Comparison of ENCODE assay signal across 2 cellular contexts in the genomic region with DNA sequence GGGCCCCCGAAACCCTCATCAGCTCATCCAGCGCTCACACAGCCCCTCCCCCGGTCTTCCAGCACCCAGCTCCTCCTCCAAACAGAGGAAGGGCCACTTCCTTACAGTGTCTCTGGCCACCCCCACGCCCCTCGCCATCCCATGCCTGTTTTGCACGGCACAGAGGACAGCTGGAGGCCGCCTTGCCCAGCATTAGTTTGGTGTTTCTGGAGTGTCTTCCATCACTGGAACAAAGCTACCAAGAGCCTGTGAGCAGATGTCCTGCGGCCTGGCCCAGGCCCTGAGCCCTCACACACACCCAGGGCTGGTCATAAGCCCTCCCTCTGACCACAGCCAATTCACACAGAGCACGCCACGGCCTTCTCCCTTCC.
TF ChIP-seq lines count a peak whose summit lies in the region.

No MANE protein-coding gene starts in this region.

TF ChIP-seq in IMR-90, 13 proteins besides CTCF, POLR2A, EP300 and RAD21:
- TF ChIP-seq FOS (IDR thresholded peaks at IDR 0.05; ENCODE audit: low read depth, low read length) (no peak), CEBPB (IDR thresholded peaks at IDR 0.05; ENCODE audit: low read depth, low read length) (no peak), BHLHE40 (IDR thresholded peaks at IDR 0.05; ENCODE audit: low read depth, low read length) (no peak), NFE2L2 (IDR thresholded peaks at IDR 0.05; ENCODE audit: low read depth, low read length) (no peak), RCOR1 (IDR thresholded peaks at IDR 0.05; ENCODE audit: insufficient replicate concordance, low read length) (no peak), SMC3 (IDR thresholded peaks at IDR 0.05; ENCODE audit: low read depth, low read length) (no peak), CHD1 (IDR thresholded peaks at IDR 0.05; ENCODE audit: low read depth, low read length) (no peak), USF2 (IDR thresholded peaks at IDR 0.05; ENCODE audit: low read depth, low read length) (no peak), MAZ (IDR thresholded peaks at IDR 0.05; ENCODE audit: borderline replicate concordance, low read depth, low read length) (no peak), MAFK (IDR thresholded peaks at IDR 0.05; ENCODE audit: low read depth, low read length) (no peak), RFX5 (IDR thresholded peaks at IDR 0.05; ENCODE audit: low read depth, low read length) (no peak), MXI1 (IDR thresholded peaks at IDR 0.05; ENCODE audit: borderline replicate concordance, low read depth, low read length) (no peak)
- TF ChIP-seq, protein P1, sequence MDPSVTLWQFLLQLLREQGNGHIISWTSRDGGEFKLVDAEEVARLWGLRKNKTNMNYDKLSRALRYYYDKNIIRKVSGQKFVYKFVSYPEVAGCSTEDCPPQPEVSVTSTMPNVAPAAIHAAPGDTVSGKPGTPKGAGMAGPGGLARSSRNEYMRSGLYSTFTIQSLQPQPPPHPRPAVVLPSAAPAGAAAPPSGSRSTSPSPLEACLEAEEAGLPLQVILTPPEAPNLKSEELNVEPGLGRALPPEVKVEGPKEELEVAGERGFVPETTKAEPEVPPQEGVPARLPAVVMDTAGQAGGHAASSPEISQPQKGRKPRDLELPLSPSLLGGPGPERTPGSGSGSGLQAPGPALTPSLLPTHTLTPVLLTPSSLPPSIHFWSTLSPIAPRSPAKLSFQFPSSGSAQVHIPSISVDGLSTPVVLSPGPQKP (IDR thresholded peaks at IDR 0.05; ENCODE audit: borderline replicate concordance, low read depth, low read length): no peak

TF ChIP-seq in H1, 55 proteins besides CTCF, POLR2A, EP300 and RAD21:
- TF ChIP-seq SP4 (IDR thresholded peaks at IDR 0.05; ENCODE audit: low read length) (no peak), CREB1 (IDR thresholded peaks at IDR 0.05) (no peak), TEAD4 (IDR thresholded peaks at IDR 0.05; ENCODE audit: low read depth, low read length) (no peak), PHF8 (conservative IDR thresholded peaks at IDR 0.05; ENCODE audit: low read depth, low read length) (no peak), SP1 (IDR thresholded peaks at IDR 0.05; ENCODE audit: low read depth, low read length) (no peak), CHD1 (IDR thresholded peaks at IDR 0.05; ENCODE audit: low read depth, low read length) (no peak), SIX5 (IDR thresholded peaks at IDR 0.05; ENCODE audit: low read depth, low read length) (no peak), GTF2F1 (IDR thresholded peaks at IDR 0.05; ENCODE audit: borderline replicate concordance, low read depth, low read length) (no peak)
- TF ChIP-seq, protein P2, sequence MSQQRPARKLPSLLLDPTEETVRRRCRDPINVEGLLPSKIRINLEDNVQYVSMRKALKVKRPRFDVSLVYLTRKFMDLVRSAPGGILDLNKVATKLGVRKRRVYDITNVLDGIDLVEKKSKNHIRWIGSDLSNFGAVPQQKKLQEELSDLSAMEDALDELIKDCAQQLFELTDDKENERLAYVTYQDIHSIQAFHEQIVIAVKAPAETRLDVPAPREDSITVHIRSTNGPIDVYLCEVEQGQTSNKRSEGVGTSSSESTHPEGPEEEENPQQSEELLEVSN (IDR thresholded peaks at IDR 0.05): no peak
- TF ChIP-seq, protein P3, sequence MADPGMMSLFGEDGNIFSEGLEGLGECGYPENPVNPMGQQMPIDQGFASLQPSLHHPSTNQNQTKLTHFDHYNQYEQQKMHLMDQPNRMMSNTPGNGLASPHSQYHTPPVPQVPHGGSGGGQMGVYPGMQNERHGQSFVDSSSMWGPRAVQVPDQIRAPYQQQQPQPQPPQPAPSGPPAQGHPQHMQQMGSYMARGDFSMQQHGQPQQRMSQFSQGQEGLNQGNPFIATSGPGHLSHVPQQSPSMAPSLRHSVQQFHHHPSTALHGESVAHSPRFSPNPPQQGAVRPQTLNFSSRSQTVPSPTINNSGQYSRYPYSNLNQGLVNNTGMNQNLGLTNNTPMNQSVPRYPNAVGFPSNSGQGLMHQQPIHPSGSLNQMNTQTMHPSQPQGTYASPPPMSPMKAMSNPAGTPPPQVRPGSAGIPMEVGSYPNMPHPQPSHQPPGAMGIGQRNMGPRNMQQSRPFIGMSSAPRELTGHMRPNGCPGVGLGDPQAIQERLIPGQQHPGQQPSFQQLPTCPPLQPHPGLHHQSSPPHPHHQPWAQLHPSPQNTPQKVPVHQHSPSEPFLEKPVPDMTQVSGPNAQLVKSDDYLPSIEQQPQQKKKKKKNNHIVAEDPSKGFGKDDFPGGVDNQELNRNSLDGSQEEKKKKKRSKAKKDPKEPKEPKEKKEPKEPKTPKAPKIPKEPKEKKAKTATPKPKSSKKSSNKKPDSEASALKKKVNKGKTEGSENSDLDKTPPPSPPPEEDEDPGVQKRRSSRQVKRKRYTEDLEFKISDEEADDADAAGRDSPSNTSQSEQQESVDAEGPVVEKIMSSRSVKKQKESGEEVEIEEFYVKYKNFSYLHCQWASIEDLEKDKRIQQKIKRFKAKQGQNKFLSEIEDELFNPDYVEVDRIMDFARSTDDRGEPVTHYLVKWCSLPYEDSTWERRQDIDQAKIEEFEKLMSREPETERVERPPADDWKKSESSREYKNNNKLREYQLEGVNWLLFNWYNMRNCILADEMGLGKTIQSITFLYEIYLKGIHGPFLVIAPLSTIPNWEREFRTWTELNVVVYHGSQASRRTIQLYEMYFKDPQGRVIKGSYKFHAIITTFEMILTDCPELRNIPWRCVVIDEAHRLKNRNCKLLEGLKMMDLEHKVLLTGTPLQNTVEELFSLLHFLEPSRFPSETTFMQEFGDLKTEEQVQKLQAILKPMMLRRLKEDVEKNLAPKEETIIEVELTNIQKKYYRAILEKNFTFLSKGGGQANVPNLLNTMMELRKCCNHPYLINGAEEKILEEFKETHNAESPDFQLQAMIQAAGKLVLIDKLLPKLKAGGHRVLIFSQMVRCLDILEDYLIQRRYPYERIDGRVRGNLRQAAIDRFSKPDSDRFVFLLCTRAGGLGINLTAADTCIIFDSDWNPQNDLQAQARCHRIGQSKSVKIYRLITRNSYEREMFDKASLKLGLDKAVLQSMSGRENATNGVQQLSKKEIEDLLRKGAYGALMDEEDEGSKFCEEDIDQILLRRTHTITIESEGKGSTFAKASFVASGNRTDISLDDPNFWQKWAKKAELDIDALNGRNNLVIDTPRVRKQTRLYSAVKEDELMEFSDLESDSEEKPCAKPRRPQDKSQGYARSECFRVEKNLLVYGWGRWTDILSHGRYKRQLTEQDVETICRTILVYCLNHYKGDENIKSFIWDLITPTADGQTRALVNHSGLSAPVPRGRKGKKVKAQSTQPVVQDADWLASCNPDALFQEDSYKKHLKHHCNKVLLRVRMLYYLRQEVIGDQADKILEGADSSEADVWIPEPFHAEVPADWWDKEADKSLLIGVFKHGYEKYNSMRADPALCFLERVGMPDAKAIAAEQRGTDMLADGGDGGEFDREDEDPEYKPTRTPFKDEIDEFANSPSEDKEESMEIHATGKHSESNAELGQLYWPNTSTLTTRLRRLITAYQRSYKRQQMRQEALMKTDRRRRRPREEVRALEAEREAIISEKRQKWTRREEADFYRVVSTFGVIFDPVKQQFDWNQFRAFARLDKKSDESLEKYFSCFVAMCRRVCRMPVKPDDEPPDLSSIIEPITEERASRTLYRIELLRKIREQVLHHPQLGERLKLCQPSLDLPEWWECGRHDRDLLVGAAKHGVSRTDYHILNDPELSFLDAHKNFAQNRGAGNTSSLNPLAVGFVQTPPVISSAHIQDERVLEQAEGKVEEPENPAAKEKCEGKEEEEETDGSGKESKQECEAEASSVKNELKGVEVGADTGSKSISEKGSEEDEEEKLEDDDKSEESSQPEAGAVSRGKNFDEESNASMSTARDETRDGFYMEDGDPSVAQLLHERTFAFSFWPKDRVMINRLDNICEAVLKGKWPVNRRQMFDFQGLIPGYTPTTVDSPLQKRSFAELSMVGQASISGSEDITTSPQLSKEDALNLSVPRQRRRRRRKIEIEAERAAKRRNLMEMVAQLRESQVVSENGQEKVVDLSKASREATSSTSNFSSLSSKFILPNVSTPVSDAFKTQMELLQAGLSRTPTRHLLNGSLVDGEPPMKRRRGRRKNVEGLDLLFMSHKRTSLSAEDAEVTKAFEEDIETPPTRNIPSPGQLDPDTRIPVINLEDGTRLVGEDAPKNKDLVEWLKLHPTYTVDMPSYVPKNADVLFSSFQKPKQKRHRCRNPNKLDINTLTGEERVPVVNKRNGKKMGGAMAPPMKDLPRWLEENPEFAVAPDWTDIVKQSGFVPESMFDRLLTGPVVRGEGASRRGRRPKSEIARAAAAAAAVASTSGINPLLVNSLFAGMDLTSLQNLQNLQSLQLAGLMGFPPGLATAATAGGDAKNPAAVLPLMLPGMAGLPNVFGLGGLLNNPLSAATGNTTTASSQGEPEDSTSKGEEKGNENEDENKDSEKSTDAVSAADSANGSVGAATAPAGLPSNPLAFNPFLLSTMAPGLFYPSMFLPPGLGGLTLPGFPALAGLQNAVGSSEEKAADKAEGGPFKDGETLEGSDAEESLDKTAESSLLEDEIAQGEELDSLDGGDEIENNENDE (IDR thresholded peaks at IDR 0.05; ENCODE audit: insufficient replicate concordance, low read length): no peak
